8 cellular contexts compared by ENCODE assay signal in the genomic region with DNA sequence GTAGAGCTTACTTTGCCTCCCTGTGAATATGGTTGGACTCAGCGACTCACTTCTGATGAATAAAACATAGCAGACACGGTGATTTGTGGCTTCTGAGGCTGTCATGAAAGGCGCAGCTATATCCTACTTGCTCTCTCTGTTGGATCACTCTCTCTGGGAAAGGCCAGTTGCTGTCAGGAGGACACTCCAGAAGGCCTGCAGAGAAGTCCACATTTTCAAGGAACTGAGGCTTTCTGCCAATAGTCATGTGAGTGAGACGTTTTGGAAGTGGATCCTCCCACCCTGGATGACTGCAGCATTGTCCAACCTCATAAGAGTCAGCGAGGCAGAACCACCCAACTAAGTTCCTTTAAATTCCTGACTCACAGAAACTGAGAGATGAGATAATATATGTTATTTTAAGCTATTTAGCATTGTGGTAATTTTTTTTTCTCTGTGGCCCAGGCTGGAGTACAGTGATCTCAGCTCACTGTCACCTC.
DNase-seq lines count a peak whose midpoint lies in the region; ATAC-seq and TF ChIP-seq lines count a peak whose summit lies in the region.

No MANE protein-coding gene starts in this region.

- peak overlapping the region; percentile 6 for H3K4me3 ChIP-seq in epithelial cell of proximal tubule (ENCODE audit: low read depth, low read length)

- no peak for DNase-seq in activated CD4-positive, CD25-positive, alpha-beta regulatory T cell (lab: John Stamatoyannopoulos, UW)
- DNase-seq in HS-5 (ENCODE audit: low read depth) (peak; percentile 39), epithelial cell of proximal tubule (ENCODE audit: low read depth) (peak; percentile 80), NCI-H82 treated with DMSO at 0.1 percent for 48 hours (lab: John Stamatoyannopoulos, UW; ENCODE audit: unreplicated experiment) (no peak), HPDE6-E6E7 (ENCODE audit: extremely low spot score) (no peak)
- DNase-seq in stimulated activated CD4-positive, alpha-beta T cell treated with anti-CD3 and anti-CD28 coated beads, TNF-alpha, amount 100 ng/mL, for 48 hours (ENCODE audit: low read depth in 3 of 3) = peak; percentile 3 to 25 (median 3)

- TF ChIP-seq CTCF in epithelial cell of proximal tubule (conservative IDR thresholded peaks at IDR 0.05; ENCODE audit: low read depth, low read length) = no peak

- ATAC-seq in activated CD4-positive, CD25-positive, alpha-beta regulatory T cell treated with anti-CD3 and anti-CD28 coated beads, Interleukin-2, amount 50 U/mL, for 24 hours = peak; percentile 74 to 81
- no peak for ATAC-seq in GM19467 (IDR thresholded peaks at IDR 0.05; ENCODE audit: unreplicated experiment)

Comparison
In these comparisons a context has a peak if more than half of its experiments do, and no peak if none do; other contexts are left out.
1. DNase-seq: peak in HS-5 (single experiment), epithelial cell of proximal tubule (single experiment) and stimulated activated CD4-positive, alpha-beta T cell treated with anti-CD3 and anti-CD28 coated beads, TNF-alpha, amount 100 ng/mL, for 48 hours (3 of 3); none in activated CD4-positive, CD25-positive, alpha-beta regulatory T cell (0 of 4), NCI-H82 treated with DMSO at 0.1 percent for 48 hours (single experiment) and HPDE6-E6E7 (single experiment).